ENCODE assay signal across 1 cellular context in the genomic region with DNA sequence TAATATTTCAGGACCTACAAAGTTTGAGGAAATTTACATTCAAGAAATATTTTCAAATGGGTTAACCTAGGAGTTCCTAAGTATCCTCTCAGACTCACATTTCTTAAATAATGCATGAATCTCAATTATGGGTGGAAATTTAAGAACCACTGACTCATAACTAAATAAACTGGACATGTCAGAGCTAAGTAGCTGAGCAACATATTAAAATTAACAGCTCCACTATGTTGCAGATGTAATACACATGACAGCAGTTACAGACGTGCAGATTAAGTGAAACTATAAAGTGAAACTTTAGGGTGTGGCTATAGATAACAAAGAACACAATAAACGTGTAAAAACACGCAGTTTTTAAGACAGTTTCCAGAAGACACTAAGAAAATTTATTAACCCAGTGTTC.
TF ChIP-seq lines count a peak whose summit lies in the region.

No MANE protein-coding gene starts in this region.

TF ChIP-seq in GM12878, 131 proteins besides CTCF, POLR2A, EP300 and RAD21 (continued from another document):
- TF ChIP-seq SP1 (IDR thresholded peaks at IDR 0.05; ENCODE audit: low read depth, low read length), result no peak
- TF ChIP-seq RAD51 (IDR thresholded peaks at IDR 0.05), result 0 out of 2 replicates have a peak, but pooled peaks have one; percentile 16
- no peak for TF ChIP-seq EED (IDR thresholded peaks at IDR 0.05; ENCODE audit: low read depth)
- TF ChIP-seq BHLHE40 (IDR thresholded peaks at IDR 0.05; ENCODE audit: borderline replicate concordance in 1 of 2, low read depth in 2 of 2, low read length in 1 of 2), result peak in 1 of 2 experiments; percentile 21; a peak in 1 of 4 replicates
- TF ChIP-seq HDGF (IDR thresholded peaks at IDR 0.05), result no peak
- no peak for TF ChIP-seq MTA2 (IDR thresholded peaks at IDR 0.05; ENCODE audit: low read depth)
- no peak for TF ChIP-seq DPF2 (IDR thresholded peaks at IDR 0.05)
- no peak for TF ChIP-seq SIN3A (IDR thresholded peaks at IDR 0.05; ENCODE audit: low read depth, low read length)
- no peak for TF ChIP-seq TCF3 (IDR thresholded peaks at IDR 0.05; ENCODE audit: borderline replicate concordance, insufficient read depth, low read depth, low read length)
- TF ChIP-seq KAT2A (conservative IDR thresholded peaks at IDR 0.05; ENCODE audit: control insufficient read depth, low read depth, low read length), result no peak
- peak; percentile 47; the same call in 1 of the 2 replicates for TF ChIP-seq ATF7 (IDR thresholded peaks at IDR 0.05; ENCODE audit: low read depth)
- TF ChIP-seq, protein P1, sequence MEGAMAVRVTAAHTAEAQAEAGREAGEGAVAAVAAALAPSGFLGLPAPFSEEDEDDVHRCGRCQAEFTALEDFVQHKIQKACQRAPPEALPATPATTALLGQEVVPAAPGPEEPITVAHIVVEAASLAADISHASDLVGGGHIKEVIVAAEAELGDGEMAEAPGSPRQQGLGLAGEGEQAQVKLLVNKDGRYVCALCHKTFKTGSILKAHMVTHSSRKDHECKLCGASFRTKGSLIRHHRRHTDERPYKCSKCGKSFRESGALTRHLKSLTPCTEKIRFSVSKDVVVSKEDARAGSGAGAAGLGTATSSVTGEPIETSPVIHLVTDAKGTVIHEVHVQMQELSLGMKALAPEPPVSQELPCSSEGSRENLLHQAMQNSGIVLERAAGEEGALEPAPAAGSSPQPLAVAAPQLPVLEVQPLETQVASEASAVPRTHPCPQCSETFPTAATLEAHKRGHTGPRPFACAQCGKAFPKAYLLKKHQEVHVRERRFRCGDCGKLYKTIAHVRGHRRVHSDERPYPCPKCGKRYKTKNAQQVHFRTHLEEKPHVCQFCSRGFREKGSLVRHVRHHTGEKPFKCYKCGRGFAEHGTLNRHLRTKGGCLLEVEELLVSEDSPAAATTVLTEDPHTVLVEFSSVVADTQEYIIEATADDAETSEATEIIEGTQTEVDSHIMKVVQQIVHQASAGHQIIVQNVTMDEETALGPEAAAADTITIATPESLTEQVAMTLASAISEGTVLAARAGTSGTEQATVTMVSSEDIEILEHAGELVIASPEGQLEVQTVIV (IDR thresholded peaks at IDR 0.05; ENCODE audit: borderline replicate concordance, partially characterized antibody), result no peak
- peak; percentile 19; the same call in 1 of the 2 replicates for TF ChIP-seq JUNB (IDR thresholded peaks at IDR 0.05)
- TF ChIP-seq SMARCA5 (IDR thresholded peaks at IDR 0.05), result no peak
- TF ChIP-seq CREB1 (IDR thresholded peaks at IDR 0.05; ENCODE audit: low read depth), result no peak
- TF ChIP-seq CHD1 (IDR thresholded peaks at IDR 0.05; ENCODE audit: low read depth, low read length), result no peak
